In the genomic region with DNA sequence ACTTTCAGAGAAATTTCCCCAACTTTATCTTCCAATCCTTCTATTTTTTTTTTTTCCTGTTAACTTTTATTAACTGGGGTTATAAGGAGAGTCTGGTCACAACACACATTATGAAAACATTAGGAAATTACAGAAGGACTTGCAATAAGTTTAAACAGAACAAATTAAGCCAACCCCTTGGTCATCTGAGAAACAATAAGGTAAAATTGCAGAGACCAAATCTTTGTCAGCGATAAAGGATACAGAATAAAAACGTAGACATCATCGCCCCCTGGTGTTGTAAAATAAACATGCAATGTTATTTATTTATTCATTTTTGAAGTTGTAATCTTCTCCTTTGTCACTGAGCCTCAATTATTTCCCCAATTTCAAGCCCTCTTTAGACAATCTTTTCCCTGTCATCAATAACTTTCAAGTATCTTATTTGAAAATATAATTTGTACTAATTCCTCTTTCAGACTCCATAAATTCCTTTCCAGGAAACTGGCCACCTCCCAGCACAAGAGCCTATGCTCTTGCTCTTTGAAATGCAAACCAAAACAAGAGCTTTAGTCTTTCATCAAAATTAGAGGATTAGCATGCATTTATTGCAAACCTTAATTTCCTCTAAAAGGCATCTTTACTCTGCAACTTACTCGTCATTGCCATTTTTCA, we compare ENCODE assay signal across 9 cellular contexts. TPM values are rescaled to one million over a fixed set of nuclear protein-coding genes. Genes with fewer than 3 reads are reported as not detected.
DNase-seq lines count a peak whose midpoint lies in the region; ATAC-seq and TF ChIP-seq lines count a peak whose summit lies in the region.
"Had no signal": no experiment of that assay in that cellular context is flagged by ENCODE, and none has a peak within 500 bp of the region (broad histone marks: within the 10 kb centered on the region; RNA-seq: fewer than 3 reads in every experiment).

No MANE protein-coding gene starts in this region.

- H2BK15ac ChIP-seq in mesendoderm (replicated peaks; ENCODE audit: low read depth): no peak overlapping the region

- no peak overlapping the region for H3K18ac ChIP-seq in mesendoderm (ENCODE audit: low read length)

- DNase-seq in AML-193 (lab: John Stamatoyannopoulos, UW): peak; percentile 43
- DNase-seq in NCI-H2227 (lab: John Stamatoyannopoulos, UW; ENCODE audit: unreplicated experiment): peak; percentile 71
- no peak for DNase-seq in brain microvascular endothelial cell
- peak; percentile 28 for DNase-seq in mesendoderm
- DNase-seq in activated gamma-delta T cell (lab: John Stamatoyannopoulos, UW): no peak

- ATAC-seq in GM21723 (IDR thresholded peaks at IDR 0.05; ENCODE audit: unreplicated experiment) (peak; percentile 51), HG03439 (IDR thresholded peaks at IDR 0.05; ENCODE audit: unreplicated experiment) (no peak), GM21526 (IDR thresholded peaks at IDR 0.05; ENCODE audit: low FRiP score, unreplicated experiment) (no peak)

- no peaks in the 10 kb centered on the region for H3K4me1 ChIP-seq in mesendoderm (ENCODE audit: control insufficient read depth, low read depth, low read length)

- H3K27me3 ChIP-seq in brain microvascular endothelial cell (replicated peaks): no peaks in the 10 kb centered on the region
- no peaks in the 10 kb centered on the region for H3K27me3 ChIP-seq in mesendoderm (ENCODE audit: insufficient read depth, low read length, poor library complexity)

- no peak overlapping the region for H3K56ac ChIP-seq in mesendoderm (ENCODE audit: low read length)

- H2BK120ac ChIP-seq in mesendoderm (ENCODE audit: low read depth, low read length): no peak overlapping the region

- no peak overlapping the region for H3K4me3 ChIP-seq in brain microvascular endothelial cell (ENCODE audit: low read depth, low read length)
- H3K4me3 ChIP-seq in mesendoderm (ENCODE audit: low read length): no peak overlapping the region

- peak; percentile 35 for TF ChIP-seq CTCF in brain microvascular endothelial cell (IDR thresholded peaks at IDR 0.05; ENCODE audit: low read depth, low read length, missing control alignments)

- H3K79me2 ChIP-seq in mesendoderm (ENCODE audit: control insufficient read depth, insufficient read depth, low read length): no peaks in the 10 kb centered on the region

- H3K36me3 ChIP-seq in brain microvascular endothelial cell (replicated peaks): no peaks in the 10 kb centered on the region
- no peaks in the 10 kb centered on the region for H3K36me3 ChIP-seq in mesendoderm (ENCODE audit: control insufficient read depth, insufficient read depth, low read length)

- no CpG with 5 or more reads among the region's 4 CpGs for WGBS in mesendoderm (ENCODE audit: extremely low coverage, insufficient coverage, low lambda C conversion rate)

- no peak overlapping the region for H2AK5ac ChIP-seq in mesendoderm (ENCODE audit: low read length)

- no peak overlapping the region for H3K23ac ChIP-seq in mesendoderm (ENCODE audit: low read length)

- H4K5ac ChIP-seq in mesendoderm (ENCODE audit: low read length): no peak overlapping the region

- H3K4me2 ChIP-seq in mesendoderm (ENCODE audit: low read length): no peak overlapping the region

- in situ Hi-C loops in brain microvascular endothelial cell (cut with HindIII; ENCODE audit: low pct_ligation_motif_present, low sequenced_read_pairs): no loop called here

- H2BK5ac ChIP-seq in mesendoderm (ENCODE audit: low read length): no peak overlapping the region

- H3K27ac ChIP-seq in brain microvascular endothelial cell: no peak overlapping the region
- no peak overlapping the region for H3K27ac ChIP-seq in mesendoderm (ENCODE audit: low read depth, low read length)

- no peak overlapping the region for H4K8ac ChIP-seq in mesendoderm (ENCODE audit: low read depth, low read length)

- no peak overlapping the region for H3K4ac ChIP-seq in mesendoderm (ENCODE audit: low read depth, low read length)

- H3K79me1 ChIP-seq in mesendoderm (ENCODE audit: low read length): no peaks in the 10 kb centered on the region

- no peak overlapping the region for H3K9ac ChIP-seq in mesendoderm (ENCODE audit: low read length)

RNA-seq across cellular contexts. Expression of a gene that starts 19.5 kb away (rescaled TPM):
- polyA plus RNA-seq in mesendoderm (2013, experiment 1 of 2): not detected
- polyA plus RNA-seq in mesendoderm (2013, experiment 2 of 2): not detected
- polyA plus RNA-seq: urinary bladder had no signal

RNA-seq across cellular contexts. Expression of a gene that starts 30.4 kb away (rescaled TPM):
- 37.0 TPM for polyA plus RNA-seq in mesendoderm (2013, experiment 1 of 2)
- polyA plus RNA-seq in mesendoderm (2013, experiment 2 of 2): 35.9 TPM

Comparison
In these comparisons a context has a peak if more than half of its experiments do, and no peak if none do; other contexts are left out.
1. DNase-seq: peak in AML-193 (2 of 2), NCI-H2227 (single experiment) and mesendoderm (single experiment); none in brain microvascular endothelial cell (single experiment) and activated gamma-delta T cell (single experiment).